ENCODE assay signal across 8 cellular contexts in the genomic region with DNA sequence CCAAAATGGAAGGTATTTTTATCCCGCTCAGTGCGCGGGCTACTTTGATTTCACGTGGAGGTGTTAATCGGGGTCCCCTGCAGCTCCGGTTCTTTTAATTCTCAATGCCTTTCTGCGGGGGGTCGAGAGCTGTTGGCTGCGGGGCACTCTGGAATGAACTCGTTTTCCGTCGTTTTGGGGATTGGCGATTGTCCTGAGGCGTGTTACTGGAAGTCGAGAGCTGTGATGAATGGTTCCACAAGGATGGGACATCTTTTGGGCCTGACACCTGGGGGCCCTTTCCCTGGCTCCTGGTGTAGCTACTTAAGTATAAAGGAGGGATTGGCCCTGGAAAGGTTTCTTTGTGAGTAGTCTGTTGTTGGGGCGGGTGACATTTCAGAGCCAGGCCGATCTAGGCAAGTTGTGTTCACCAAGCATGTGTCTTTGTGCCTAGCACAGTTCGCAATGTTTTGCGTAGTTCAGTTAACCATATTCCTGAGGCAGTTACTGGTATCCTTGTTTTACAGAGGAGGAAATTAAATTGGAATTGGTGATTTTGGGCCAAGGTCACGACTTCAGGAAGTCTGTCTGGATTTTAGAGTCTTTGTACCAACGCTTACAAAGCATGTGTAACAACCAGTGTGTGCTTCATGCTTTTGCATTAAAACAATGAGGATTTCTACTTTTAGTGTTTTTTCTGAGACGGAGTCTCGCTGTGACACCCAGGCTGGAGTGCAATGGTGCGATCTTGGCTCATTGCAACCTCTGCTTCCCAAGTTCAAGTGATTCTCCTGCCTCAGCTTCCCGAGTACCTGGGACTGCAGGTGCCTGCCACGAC. TPM values are rescaled to one million over a fixed set of nuclear protein-coding genes. Genes with fewer than 3 reads are reported as not detected.
DNase-seq lines count a peak whose midpoint lies in the region; ATAC-seq and TF ChIP-seq lines count a peak whose summit lies in the region.

No MANE protein-coding gene starts in this region.

- peaks cover 0 to 2% (median 0%) of the 10 kb centered on the region in 3 donors for H3K9me3 Mint-ChIP-seq in IgD-negative memory B cell
- H3K9me3 Mint-ChIP-seq in MCF 10A (ENCODE audit: unreplicated experiment), result no peaks in the 10 kb centered on the region

- H3K27me3 ChIP-seq in AG04450 (ENCODE audit: control insufficient read depth, insufficient read depth, low read length) (no peaks in the 10 kb centered on the region), mucosa of rectum (ENCODE audit: control insufficient read depth in 2 of 2, insufficient read depth in 2 of 2, low read length in 2 of 2) (no peaks in the 10 kb centered on the region)

- H3K4me1 ChIP-seq in mucosa of rectum (ENCODE audit: control insufficient read depth in 2 of 2, insufficient read depth in 2 of 2, low read length in 2 of 2), result peaks cover 13 to 21% of the 10 kb centered on the region in 2 donors

- H3K27ac ChIP-seq in AG04450 (ENCODE audit: low read depth, low read length) (peak overlapping the region; percentile 82), mucosa of rectum (ENCODE audit: low read depth in 2 of 2, low read length in 2 of 2) (peak overlapping the region; percentile 86 to 87)

- H3K9me3 ChIP-seq in AG04450 (ENCODE audit: control insufficient read depth, insufficient read depth, low read length) (no peaks in the 10 kb centered on the region), mucosa of rectum (ENCODE audit: control insufficient read depth in 2 of 2, low read length in 2 of 2) (no peaks in the 10 kb centered on the region)

- DNase-seq in AG04450 (ENCODE audit: low read depth, low spot score) (no peak), MCF 10A (ENCODE audit: unreplicated experiment) (no peak), HuH-7 (ENCODE audit: low spot score) (no peak), NCI-H2107 (lab: John Stamatoyannopoulos, UW) (no peak), sciatic nerve (ENCODE audit: low spot score) (no peak)

- peaks cover 8% of the 10 kb centered on the region for H3K36me3 Mint-ChIP-seq in IgD-negative memory B cell
- H3K36me3 Mint-ChIP-seq in MCF 10A (ENCODE audit: insufficient read depth, unreplicated experiment), result peaks cover 63% of the 10 kb centered on the region

- peaks cover 21 to 25% (median 24%) of the 10 kb centered on the region in 3 donors for H3K4me1 Mint-ChIP-seq in IgD-negative memory B cell
- no peaks in the 10 kb centered on the region for H3K4me1 Mint-ChIP-seq in MCF 10A (ENCODE audit: insufficient read depth, unreplicated experiment)

- intact Hi-C loops in MCF 10A (cut with micrococcal nuclease), result loop anchor here (5.0 kb wide), 1 partner anchor 36 kb away; a partner anchor contains a TSS
- intact Hi-C loops in sciatic nerve (cut with DNase I), result no loop called here

- no TSS peak for BruUV-seq in MCF 10A (replicated peaks; lab: Mats Ljungman, UMichigan)

- H3K4me3 ChIP-seq in AG04450 (ENCODE audit: low read depth, low read length), result peak overlapping the region; percentile 96
- H3K4me3 ChIP-seq in mucosa of rectum (ENCODE audit: low read length in 2 of 2), result peak overlapping the region; percentile 96 to 98

- H3K27ac Mint-ChIP-seq in IgD-negative memory B cell (peak overlapping the region; percentile 92 to 98 (median 97)), MCF 10A (ENCODE audit: low read depth, unreplicated experiment) (peak overlapping the region; percentile 99)

- ATAC-seq in HG03439 (IDR thresholded peaks at IDR 0.05; ENCODE audit: unreplicated experiment) (no peak), sciatic nerve (no peak)

- no peak for TF ChIP-seq CTCF in AG04450 (IDR thresholded peaks at IDR 0.05; ENCODE audit: low read depth, low read length)
- no peak for TF ChIP-seq CTCF in MCF 10A (IDR thresholded peaks at IDR 0.05; ENCODE audit: unreplicated experiment)

- CTCF ChIA-PET in AG04450 (lab: Charles Lee), result no interaction called here
- CTCF ChIA-PET in MCF 10A (lab: Yijun Ruan, JAX), result interaction anchor here (0.8 kb wide), 1 partner anchor 188 kb away, joined by 3 read pairs; no protein-coding TSS in a partner anchor

- H3K36me3 ChIP-seq in mucosa of rectum (ENCODE audit: control insufficient read depth in 2 of 2, insufficient read depth in 2 of 2, low read length in 2 of 2), result peaks cover 36 to 39% of the 10 kb centered on the region in 2 donors

- H3K4me3 Mint-ChIP-seq in IgD-negative memory B cell, result peak overlapping the region; percentile 82 to 99 (median 97)
- peak overlapping the region; percentile 95 for H3K4me3 Mint-ChIP-seq in MCF 10A (ENCODE audit: unreplicated experiment)

- H3K27me3 Mint-ChIP-seq in IgD-negative memory B cell (no peaks in the 10 kb centered on the region), MCF 10A (ENCODE audit: insufficient read depth, unreplicated experiment) (no peaks in the 10 kb centered on the region)

- peak overlapping the region; percentile 97 to 99 for H3K9ac ChIP-seq in mucosa of rectum (ENCODE audit: low read depth in 1 of 2, low read length in 2 of 2)

- POLR2A ChIA-PET in AG04450 (lab: Yijun Ruan, JAX) (interaction anchor here (0.7 to 2.5 kb wide), 7 partner anchors 8 to 153 kb away, joined by 3 to 17 read pairs (median 5); a partner anchor contains a TSS), MCF 10A (lab: Yijun Ruan, JAX) (interaction anchor here (0.5 to 3.7 kb wide), 20 partner anchors 9 to 389 kb away, joined by 3 to 69 read pairs (median 4); a partner anchor contains a TSS)

RNA-seq across cellular contexts. Expression of a gene that starts 0.8 kb away (rescaled TPM):
- 3,816 and 4,938 TPM in 2 replicates for polyA plus RNA-seq in AG04450 (2011; rRNA removed)
- polyA minus RNA-seq in AG04450 (2011; rRNA and poly(A)+ RNA removed), result 1,026 and 1,599 TPM in 2 replicates
- 3,792 TPM for polyA plus RNA-seq in IgD-negative memory B cell
- 3,716 and 3,819 TPM in 2 replicates for total RNA-seq in MCF 10A (2022)
- 1,735 TPM for total RNA-seq in sciatic nerve

RNA-seq across cellular contexts. Expression of a gene that starts 8.0 kb away (rescaled TPM):
- polyA plus RNA-seq in AG04450 (2011; rRNA removed), result 1,562 and 2,122 TPM in 2 replicates
- 912 and 1,125 TPM in 2 replicates for polyA minus RNA-seq in AG04450 (2011; rRNA and poly(A)+ RNA removed)
- 3,702 TPM for polyA plus RNA-seq in IgD-negative memory B cell
- 2,096 and 2,306 TPM in 2 replicates for total RNA-seq in MCF 10A (2022)
- 1,507 TPM for total RNA-seq in sciatic nerve

RNA-seq across cellular contexts. Expression of a gene that starts 14.2 kb away (rescaled TPM):
- polyA plus RNA-seq in AG04450 (2011; rRNA removed), result 3.7 and 5.9 TPM in 2 replicates
- polyA minus RNA-seq in AG04450 (2011; rRNA and poly(A)+ RNA removed), result 0.87 and 1.9 TPM in 2 replicates
- polyA plus RNA-seq in IgD-negative memory B cell, result 24.3 TPM
- 1.5 and 3.6 TPM in 2 replicates for total RNA-seq in MCF 10A (2022)
- total RNA-seq in sciatic nerve, result 19.6 TPM

RNA-seq across cellular contexts. Expression of a gene that starts 24.2 kb away (rescaled TPM):
- 46.1 and 68.1 TPM in 2 replicates for polyA plus RNA-seq in AG04450 (2011; rRNA removed)
- 21.6 and 22.1 TPM in 2 replicates for polyA minus RNA-seq in AG04450 (2011; rRNA and poly(A)+ RNA removed)
- 60.8 TPM for polyA plus RNA-seq in IgD-negative memory B cell
- total RNA-seq in MCF 10A (2022), result not detected in 2 replicates
- total RNA-seq in sciatic nerve, result 263 TPM

RNA-seq across cellular contexts. Expression of a gene that starts 35.2 kb away (rescaled TPM):
- polyA plus RNA-seq in AG04450 (2011; rRNA removed) (4.1 and 4.3 TPM in 2 replicates), IgD-negative memory B cell (67.5 TPM)
- 1.6 and 3.2 TPM in 2 replicates for polyA minus RNA-seq in AG04450 (2011; rRNA and poly(A)+ RNA removed)
- total RNA-seq in MCF 10A (2022) (28.4 and 34.2 TPM in 2 replicates), sciatic nerve (23.0 TPM)
